21 cellular contexts compared by ENCODE assay signal in genomic region chr10:124591123-124591495, GRCh38.
"Had no signal": no experiment of that assay in that cellular context is flagged by ENCODE, and none has a peak within 500 bp of the region (broad histone marks: within the 10 kb centered on the region; RNA-seq: fewer than 3 reads in every experiment).

No MANE protein-coding gene starts in this region.

- H3K9me3 ChIP-seq: body of pancreas, colonic mucosa, esophagus squamous epithelium, gastrocnemius medialis, lower lobe of right lung, transverse colon had no signal

- H3K27ac Mint-ChIP-seq: activated CD4-positive, alpha-beta memory T cell treated with anti-CD3 and anti-CD28 coated beads, Interleukin-2, amount 10 ng/mL, durations not matched to agents 7 days and 5 days; activated CD4-positive, alpha-beta T cell treated with anti-CD3 and anti-CD28 coated beads for 36 hours; activated naive CD8-positive, alpha-beta T cell treated with anti-CD3 and anti-CD28 coated beads, Interleukin-2, amount 50 U/mL, for 24 hours; effector memory CD8-positive, alpha-beta T cell; T-cell had no signal

- H3K27me3 ChIP-seq: body of pancreas, colonic mucosa, dorsolateral prefrontal cortex, esophagus squamous epithelium, gastrocnemius medialis, transverse colon had no signal

- ATAC-seq: activated CD4-positive, alpha-beta T cell treated with anti-CD3 and anti-CD28 coated beads for 36 hours; activated naive CD8-positive, alpha-beta T cell treated with anti-CD3 and anti-CD28 coated beads, Interleukin-2, amount 50 U/mL, for 24 hours; body of pancreas; effector memory CD8-positive, alpha-beta T cell; gastrocnemius medialis; left colon; lower lobe of right lung; T-cell had no signal

- H3K4me3 Mint-ChIP-seq: activated CD4-positive, alpha-beta memory T cell treated with anti-CD3 and anti-CD28 coated beads, Interleukin-2, amount 10 ng/mL, durations not matched to agents 7 days and 5 days; activated CD4-positive, alpha-beta T cell treated with anti-CD3 and anti-CD28 coated beads for 36 hours; activated naive CD8-positive, alpha-beta T cell treated with anti-CD3 and anti-CD28 coated beads, Interleukin-2, amount 50 U/mL, for 24 hours; effector memory CD8-positive, alpha-beta T cell; neural crest cell; T-cell had no signal

- DNase-seq: activated CD4-positive, alpha-beta memory T cell treated with anti-CD3 and anti-CD28 coated beads, Interleukin-2, amount 10 ng/mL, durations not matched to agents 7 days and 5 days; activated CD4-positive, alpha-beta T cell treated with anti-CD3 and anti-CD28 coated beads for 36 hours; activated gamma-delta T cell; activated naive CD4-positive, alpha-beta T cell treated with anti-CD3 and anti-CD28 coated beads, Interleukin-2, amount 50 U/mL, for 16 hours; activated naive CD8-positive, alpha-beta T cell treated with anti-CD3 and anti-CD28 coated beads, Interleukin-2, amount 50 U/mL, for 24 hours; body of pancreas; central memory CD4-positive, alpha-beta T cell; colonic mucosa; effector memory CD8-positive, alpha-beta T cell; esophagus squamous epithelium; gastrocnemius medialis; head of caudate nucleus; left colon; lower lobe of right lung; naive B cell; stimulated activated CD4-positive, alpha-beta T cell treated with anti-CD3 and anti-CD28 coated beads, Interleukin-1b, Interleukin-23, amount 100 ng/mL, for 48 hours; T-cell; transverse colon had no signal

- H3K27me3 Mint-ChIP-seq: activated CD4-positive, alpha-beta T cell treated with anti-CD3 and anti-CD28 coated beads for 36 hours; activated naive CD8-positive, alpha-beta T cell treated with anti-CD3 and anti-CD28 coated beads, Interleukin-2, amount 50 U/mL, for 24 hours; effector memory CD8-positive, alpha-beta T cell; naive B cell; progenitor cell of endocrine pancreas; T-cell had no signal

- H3K36me3 ChIP-seq: colonic mucosa, esophagus squamous epithelium, gastrocnemius medialis, lower lobe of right lung, transverse colon had no signal

- H3K9me3 Mint-ChIP-seq: activated CD4-positive, alpha-beta memory T cell treated with anti-CD3 and anti-CD28 coated beads, Interleukin-2, amount 10 ng/mL, durations not matched to agents 7 days and 5 days; activated naive CD8-positive, alpha-beta T cell treated with anti-CD3 and anti-CD28 coated beads, Interleukin-2, amount 50 U/mL, for 24 hours had no signal

- H3K4me1 Mint-ChIP-seq: activated CD4-positive, alpha-beta memory T cell treated with anti-CD3 and anti-CD28 coated beads, Interleukin-2, amount 10 ng/mL, durations not matched to agents 7 days and 5 days; activated CD4-positive, alpha-beta T cell treated with anti-CD3 and anti-CD28 coated beads for 36 hours had no signal

- H3K27ac ChIP-seq: body of pancreas, colonic mucosa, esophagus squamous epithelium, gastrocnemius medialis, lower lobe of right lung, transverse colon had no signal

- H3K4me3 ChIP-seq: body of pancreas, colonic mucosa, dorsolateral prefrontal cortex, esophagus squamous epithelium, gastrocnemius medialis, lower lobe of right lung, transverse colon had no signal
